In the genomic region with DNA sequence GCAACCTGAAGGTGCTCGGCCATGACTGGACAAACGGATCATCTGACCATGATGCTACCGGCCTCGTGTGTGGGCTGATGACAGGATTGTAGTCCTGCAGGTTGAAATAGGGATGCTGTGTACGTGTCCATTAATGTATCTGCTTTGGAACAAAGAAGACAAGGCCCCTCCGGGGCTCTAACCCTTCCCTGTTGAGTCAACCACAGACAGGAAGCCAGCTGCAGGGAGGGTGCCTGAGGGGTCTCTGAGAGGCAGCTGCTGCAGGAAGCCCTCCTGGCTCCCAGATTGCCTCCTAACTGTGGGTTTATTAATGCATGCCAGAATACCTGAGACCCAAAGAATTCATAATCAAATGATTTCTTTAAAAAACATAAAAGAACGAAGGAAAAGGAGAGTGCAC, we compare ENCODE assay signal across 32 cellular contexts.
"Had no signal": no experiment of that assay in that cellular context is flagged by ENCODE, and none has a peak within 500 bp of the region (broad histone marks: within the 10 kb centered on the region; RNA-seq: fewer than 3 reads in every experiment).

No MANE protein-coding gene starts in this region.

- H3K4me3 Mint-ChIP-seq: activated CD4-positive, alpha-beta memory T cell treated with anti-CD3 and anti-CD28 coated beads for 36 hours; activated naive CD4-positive, alpha-beta T cell treated with anti-CD3 and anti-CD28 coated beads, Interleukin-2, amount 10 ng/mL, durations not matched to agents 7 days and 5 days; activated naive CD8-positive, alpha-beta T cell treated with anti-CD3 and anti-CD28 coated beads, Interleukin-2, amount 10 ng/mL, durations not matched to agents 7 days and 5 days; activated T-helper 1 cell treated with anti-CD3 and anti-CD28 coated beads, Interleukin-12 subunit alpha, Interleukin-12 subunit beta, Interleukin-2, Interleukin-4 antibody, amounts not matched to agents 30 ng/mL and 10 ng/mL and 1 ng/mL, durations not matched to agents 14 hours and 24 hours and 36 hours; naive B cell; nephron progenitor cell had no signal

- H3K27me3 ChIP-seq: brain microvascular endothelial cell, dorsolateral prefrontal cortex, gastrocnemius medialis, hepatocyte, right atrium auricular region, transverse colon, uterus had no signal

- H3K79me2 ChIP-seq: hepatocyte, parathyroid adenoma had no signal

- H3K9ac ChIP-seq: parathyroid adenoma had no signal

- H3K4me2 ChIP-seq: hepatocyte had no signal

- H3K4me1 Mint-ChIP-seq: activated naive CD4-positive, alpha-beta T cell treated with anti-CD3 and anti-CD28 coated beads, Interleukin-2, amount 10 ng/mL, durations not matched to agents 7 days and 5 days; activated naive CD8-positive, alpha-beta T cell treated with anti-CD3 and anti-CD28 coated beads, Interleukin-2, amount 10 ng/mL, durations not matched to agents 7 days and 5 days; naive B cell had no signal

- H3K9me3 Mint-ChIP-seq: activated CD4-positive, alpha-beta memory T cell treated with anti-CD3 and anti-CD28 coated beads for 36 hours; activated naive CD4-positive, alpha-beta T cell treated with anti-CD3 and anti-CD28 coated beads, Interleukin-2, amount 10 ng/mL, durations not matched to agents 7 days and 5 days; activated naive CD8-positive, alpha-beta T cell treated with anti-CD3 and anti-CD28 coated beads, Interleukin-2, amount 10 ng/mL, durations not matched to agents 7 days and 5 days; activated T-helper 1 cell treated with anti-CD3 and anti-CD28 coated beads, Interleukin-12 subunit alpha, Interleukin-12 subunit beta, Interleukin-2, Interleukin-4 antibody, amounts not matched to agents 30 ng/mL and 10 ng/mL and 1 ng/mL, durations not matched to agents 14 hours and 24 hours and 36 hours; nephron progenitor cell had no signal

- H3K36me3 Mint-ChIP-seq: activated CD4-positive, alpha-beta memory T cell treated with anti-CD3 and anti-CD28 coated beads for 36 hours; activated naive CD4-positive, alpha-beta T cell treated with anti-CD3 and anti-CD28 coated beads, Interleukin-2, amount 10 ng/mL, durations not matched to agents 7 days and 5 days; activated naive CD8-positive, alpha-beta T cell treated with anti-CD3 and anti-CD28 coated beads, Interleukin-2, amount 10 ng/mL, durations not matched to agents 7 days and 5 days; naive B cell had no signal

- H3K27ac Mint-ChIP-seq: activated CD4-positive, alpha-beta memory T cell treated with anti-CD3 and anti-CD28 coated beads for 36 hours; activated naive CD4-positive, alpha-beta T cell treated with anti-CD3 and anti-CD28 coated beads, Interleukin-2, amount 10 ng/mL, durations not matched to agents 7 days and 5 days; activated T-helper 1 cell treated with anti-CD3 and anti-CD28 coated beads, Interleukin-12 subunit alpha, Interleukin-12 subunit beta, Interleukin-2, Interleukin-4 antibody, amounts not matched to agents 30 ng/mL and 10 ng/mL and 1 ng/mL, durations not matched to agents 14 hours and 24 hours and 36 hours; nephron progenitor cell had no signal

- H3K36me3 ChIP-seq: brain microvascular endothelial cell, gastrocnemius medialis, right atrium auricular region, transverse colon, uterus, WERI-Rb-1 had no signal

- H2AFZ ChIP-seq: hepatocyte, parathyroid adenoma had no signal

- H3K9me3 ChIP-seq: gastrocnemius medialis, psoas muscle, right atrium auricular region, transverse colon, uterus had no signal

- H3K27me3 Mint-ChIP-seq: activated naive CD4-positive, alpha-beta T cell treated with anti-CD3 and anti-CD28 coated beads, Interleukin-2, amount 10 ng/mL, durations not matched to agents 7 days and 5 days; naive B cell had no signal

- H3K4me1 ChIP-seq: gastrocnemius medialis, parathyroid adenoma, psoas muscle, right atrium auricular region, transverse colon, uterus had no signal

- ATAC-seq: activated CD4-positive, CD25-positive, alpha-beta regulatory T cell treated with anti-CD3 and anti-CD28 coated beads, Interleukin-2, amount 50 U/mL, for 24 hours; gastrocnemius medialis; left colon; psoas muscle had no signal

- H3K4me3 ChIP-seq: coronary artery, dorsolateral prefrontal cortex, gastrocnemius medialis, hepatocyte, psoas muscle, right atrium auricular region, transverse colon, uterus had no signal

- DNase-seq: activated CD4-positive, alpha-beta memory T cell treated with anti-CD3 and anti-CD28 coated beads for 36 hours; activated CD4-positive, alpha-beta T cell treated with anti-CD3 and anti-CD28 coated beads for 48 hours; activated CD8-positive, alpha-beta memory T cell treated with anti-CD3 and anti-CD28 coated beads, Interleukin-2, amount 50 U/mL, for 4 hours; activated effector memory CD4-positive, alpha-beta T cell treated with anti-CD3 and anti-CD28 coated beads, Interleukin-2, amount 50 U/mL, for 16 hours; activated naive CD4-positive, alpha-beta T cell treated with anti-CD3 and anti-CD28 coated beads, Interleukin-2, amount 10 ng/mL, durations not matched to agents 7 days and 5 days; activated naive CD8-positive, alpha-beta T cell treated with anti-CD3 and anti-CD28 coated beads, Interleukin-2, amount 10 ng/mL, durations not matched to agents 7 days and 5 days; activated T-cell treated with anti-CD3 and anti-CD28 coated beads, Interleukin-2, amount 50 U/mL, for 1 hour; amniotic stem cell; brain microvascular endothelial cell; dorsolateral prefrontal cortex; effector memory CD4-positive, alpha-beta T cell; gastrocnemius medialis; islet precursor cell; left colon; mammary epithelial cell; naive B cell; nephron progenitor cell; nucleus accumbens; psoas muscle; stimulated activated CD4-positive, alpha-beta T cell treated with anti-CD3 and anti-CD28 coated beads, Interleukin-15, amount 100 ng/mL, for 24 hours; stimulated activated CD4-positive, alpha-beta T cell treated with anti-CD3 and anti-CD28 coated beads, Interleukin-2, amount 100 ng/mL, for 24 hours; stimulated activated naive CD4-positive, alpha-beta T cell treated with Interleukin-2 at 50 U/mL for 16 hours; T1000; transverse colon; uterus; WERI-Rb-1 had no signal

- H3K27ac ChIP-seq: brain microvascular endothelial cell, coronary artery, gastrocnemius medialis, hepatocyte, parathyroid adenoma, psoas muscle, right atrium auricular region, transverse colon, uterus, WERI-Rb-1 had no signal
